Comparison of ENCODE assay signal across 9 cellular contexts in the genomic region with DNA sequence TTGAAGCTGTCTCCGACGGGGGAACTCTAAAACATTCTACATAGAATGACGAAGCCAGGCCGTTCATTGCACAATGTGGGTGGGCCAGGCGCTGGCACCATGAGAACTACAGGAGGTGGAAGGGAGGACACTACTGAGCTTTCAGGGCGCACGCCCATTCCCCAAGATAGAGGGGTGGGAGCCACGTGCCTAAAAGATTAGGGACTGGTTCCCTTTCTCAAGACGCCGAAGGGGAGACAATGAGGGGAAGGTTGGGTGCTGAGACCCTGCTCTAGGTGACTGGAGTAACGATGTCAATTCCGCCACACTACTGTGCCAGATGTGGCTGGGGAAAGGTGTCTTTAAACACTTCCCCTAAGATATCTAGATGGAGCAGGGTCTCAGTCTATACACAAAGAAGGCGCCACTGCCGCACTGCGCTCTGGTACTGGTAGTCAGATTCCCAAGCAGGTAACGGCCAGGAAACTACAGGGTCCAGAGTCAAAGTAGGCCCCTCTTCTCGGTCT. TPM values are rescaled to one million over a fixed set of nuclear protein-coding genes. Genes with fewer than 3 reads are reported as not detected.
DNase-seq lines count a peak whose midpoint lies in the region; ATAC-seq, FAIRE-seq and TF ChIP-seq lines count a peak whose summit lies in the region.
"Had no signal": no experiment of that assay in that cellular context is flagged by ENCODE, and none has a peak within 500 bp of the region (broad histone marks: within the 10 kb centered on the region; RNA-seq: fewer than 3 reads in every experiment).

No MANE protein-coding gene starts in this region.

- TF ChIP-seq POLR2A in gastrocnemius medialis (IDR thresholded peaks at IDR 0.05): no peak

- ATAC-seq in activated naive CD8-positive, alpha-beta T cell treated with anti-CD3 and anti-CD28 coated beads, Interleukin-2, amount 10 ng/mL, durations not matched to agents 7 days and 5 days (ENCODE audit: low read depth): peak; percentile 1
- ATAC-seq in right cardiac atrium (peak in 1 of 2 donors; percentile 41), gastrocnemius medialis (peak; percentile 24 to 27), HG02759 (IDR thresholded peaks at IDR 0.05; ENCODE audit: unreplicated experiment) (no peak)

- H3K9me3 ChIP-seq in right cardiac atrium (ENCODE audit: control insufficient read depth, low read length) (no peaks in the 10 kb centered on the region), gastrocnemius medialis (no peaks in the 10 kb centered on the region)

- H3K27me3 ChIP-seq in right cardiac atrium (ENCODE audit: control insufficient read depth, insufficient read depth) (no peaks in the 10 kb centered on the region), gastrocnemius medialis (no peaks in the 10 kb centered on the region)

- under 1% methylated on average over 17 of the region's 17 CpGs for WGBS in right cardiac atrium

- intact Hi-C loops in right cardiac atrium (cut with DNase I) (loop anchor here in 1 of 4 donors (5.0 kb wide), 1 partner anchor 40 kb away; the partner anchor contains the start of gene NRAS), gastrocnemius medialis (cut with DNase I; ENCODE audit: low total_unique reads) (loop anchor here (1.0 to 10.0 kb wide), 6 partner anchors 54 to 1802 kb away; partner anchors contain the start of genes DENND2C, SLC16A1 and TRIM33)

- in situ Hi-C loops in gastrocnemius medialis (cut with MboI; ENCODE audit: low sequenced_read_pairs in 4 of 4): loop anchor here in 3 of 4 donors (10.0 to 25.0 kb wide), 2 partner anchors 170 to 172 kb away; partner anchors contain the start of gene BCAS2 (in 3 of the 3)

- H3K9me3 Mint-ChIP-seq in activated naive CD8-positive, alpha-beta T cell treated with anti-CD3 and anti-CD28 coated beads, Interleukin-2, amount 10 ng/mL, durations not matched to agents 7 days and 5 days: peaks cover 4% of the 10 kb centered on the region

- peak overlapping the region; percentile 96 for H3K4me3 Mint-ChIP-seq in activated naive CD8-positive, alpha-beta T cell treated with anti-CD3 and anti-CD28 coated beads, Interleukin-2, amount 10 ng/mL, durations not matched to agents 7 days and 5 days

- peaks cover 9% of the 10 kb centered on the region for H3K4me1 ChIP-seq in right cardiac atrium (ENCODE audit: control insufficient read depth, insufficient read depth, low read length)
- H3K4me1 ChIP-seq in gastrocnemius medialis: peaks cover 39 to 44% of the 10 kb centered on the region in 2 donors

- H3K27me3 Mint-ChIP-seq in activated naive CD8-positive, alpha-beta T cell treated with anti-CD3 and anti-CD28 coated beads, Interleukin-2, amount 10 ng/mL, durations not matched to agents 7 days and 5 days: no peaks in the 10 kb centered on the region

- DNase-seq in NCI-H1105 treated with DMSO at 0.1 percent for 48 hours (lab: John Stamatoyannopoulos, UW): peak; percentile 43
- no peak for DNase-seq in NCI-H1105 (lab: John Stamatoyannopoulos, UW)
- DNase-seq in Jurkat, Clone E6-1 (ENCODE audit: low read depth, low spot score): peak; percentile 32
- no peak for DNase-seq in activated naive CD8-positive, alpha-beta T cell treated with anti-CD3 and anti-CD28 coated beads, Interleukin-2, amount 10 ng/mL, durations not matched to agents 7 days and 5 days
- peak; percentile 47 to 72 (median 56) for DNase-seq in right cardiac atrium
- DNase-seq in gastrocnemius medialis: peak; percentile 41 to 66
- DNase-seq in RCC 7860 (ENCODE audit: low spot score): no peak

- H3K27ac ChIP-seq in right cardiac atrium (ENCODE audit: low read length): peak overlapping the region; percentile 57
- peak overlapping the region; percentile 97 to 100 (median 98) for H3K27ac ChIP-seq in gastrocnemius medialis

- peaks cover 49% of the 10 kb centered on the region for H3K4me1 Mint-ChIP-seq in activated naive CD8-positive, alpha-beta T cell treated with anti-CD3 and anti-CD28 coated beads, Interleukin-2, amount 10 ng/mL, durations not matched to agents 7 days and 5 days

- H3K4me3 ChIP-seq in Jurkat, Clone E6-1 (ENCODE audit: low read length): peak overlapping the region; percentile 99
- H3K4me3 ChIP-seq in right cardiac atrium (ENCODE audit: low read length) (peak overlapping the region; percentile 85), gastrocnemius medialis (peak overlapping the region; percentile 83 to 98 (median 90))

- H3K36me3 Mint-ChIP-seq in activated naive CD8-positive, alpha-beta T cell treated with anti-CD3 and anti-CD28 coated beads, Interleukin-2, amount 10 ng/mL, durations not matched to agents 7 days and 5 days: peaks cover 12% of the 10 kb centered on the region

- no peak for FAIRE-seq in RCC 7860 (lab: Jason Lieb, UNC)
- FAIRE-seq: colon had no signal

- H3K27ac Mint-ChIP-seq in activated naive CD8-positive, alpha-beta T cell treated with anti-CD3 and anti-CD28 coated beads, Interleukin-2, amount 10 ng/mL, durations not matched to agents 7 days and 5 days: peak overlapping the region; percentile 99

- no peaks in the 10 kb centered on the region for H3K36me3 ChIP-seq in gastrocnemius medialis

- POLR2A ChIA-PET in activated naive CD8-positive, alpha-beta T cell treated with anti-CD3 and anti-CD28 coated beads, Interleukin-2, amount 10 ng/mL, durations not matched to agents 7 days and 5 days (lab: Charles Lee): interaction anchor here (0.9 to 2.5 kb wide), 5 partner anchors 12 to 414 kb away, joined by 3 to 12 read pairs (median 7); partner anchors contain the start of genes NRAS and SIKE1

- no peak for TF ChIP-seq CTCF in gastrocnemius medialis (IDR thresholded peaks at IDR 0.05 in 4 of 5, conservative IDR thresholded peaks at IDR 0.05 in 1 of 5)

RNA-seq across cellular contexts. Expression of gene CSDE1, which starts 0.8 kb away (rescaled TPM):
- 397 TPM for polyA plus RNA-seq in Jurkat, Clone E6-1 (2012; ENCODE audit: insufficient read depth, insufficient read length)
- total RNA-seq in activated naive CD8-positive, alpha-beta T cell treated with anti-CD3 and anti-CD28 coated beads, Interleukin-2, amount 10 ng/mL, durations not matched to agents 7 days and 5 days: 100 to 1,000 TPM; 401 to 410 TPM
- 100 to 1,000 TPM; 699 to 819 (median 772) TPM for total RNA-seq in right cardiac atrium
- 227 TPM for polyA plus RNA-seq in right cardiac atrium
- total RNA-seq in gastrocnemius medialis: 1,000 to 10,000 TPM; 2,331 to 4,024 (median 3,697) TPM

RNA-seq across cellular contexts. Expression of gene SIKE1, which starts 23.5 kb away (rescaled TPM):
- polyA plus RNA-seq in Jurkat, Clone E6-1 (2012; ENCODE audit: insufficient read depth, insufficient read length): 69.8 TPM
- total RNA-seq in activated naive CD8-positive, alpha-beta T cell treated with anti-CD3 and anti-CD28 coated beads, Interleukin-2, amount 10 ng/mL, durations not matched to agents 7 days and 5 days: 10 to 100 TPM; 64.9 to 72.7 TPM
- total RNA-seq in right cardiac atrium (10 to 100 TPM; 31.3 to 36.9 (median 34.7) TPM), gastrocnemius medialis (10 to 100 TPM; 25.7 to 37.8 (median 36.3) TPM)
- 17.9 TPM for polyA plus RNA-seq in right cardiac atrium

RNA-seq across cellular contexts. Expression of gene NRAS, which starts 40.4 kb away (rescaled TPM):
- 28.4 TPM for polyA plus RNA-seq in Jurkat, Clone E6-1 (2012; ENCODE audit: insufficient read depth, insufficient read length)
- total RNA-seq in activated naive CD8-positive, alpha-beta T cell treated with anti-CD3 and anti-CD28 coated beads, Interleukin-2, amount 10 ng/mL, durations not matched to agents 7 days and 5 days: 10 to 100 TPM; 37.4 to 40.2 TPM
- total RNA-seq in right cardiac atrium (10 to 100 TPM in 1 of 4 donors, 1 to 10 TPM in 3; 7.3 to 12.8 (median 8.9) TPM), gastrocnemius medialis (10 to 100 TPM in 1 of 4 donors, 1 to 10 TPM in 3; 3.9 to 10.8 (median 6.6) TPM)
- 4.8 TPM for polyA plus RNA-seq in right cardiac atrium

Comparison
In these comparisons a context has a peak if more than half of its experiments do, and no peak if none do; other contexts are left out.
1. DNase-seq: peak in NCI-H1105 treated with DMSO at 0.1 percent for 48 hours (single experiment), Jurkat, Clone E6-1 (single experiment), right cardiac atrium (3 of 3) and gastrocnemius medialis (2 of 2); none in NCI-H1105 (single experiment), activated naive CD8-positive, alpha-beta T cell treated with anti-CD3 and anti-CD28 coated beads, Interleukin-2, amount 10 ng/mL, durations not matched to agents 7 days and 5 days (single experiment) and RCC 7860 (single experiment).
2. Peak in every context shown above with its lines, with median percentiles within 50 percentile points of each other: H3K4me3 ChIP-seq.